In genomic region chr19:56140583-56141415, GRCh38 we compare ENCODE assay signal across 1 cellular context.
TF ChIP-seq lines count a peak whose summit lies in the region.

ZNF444 (plus strand) TSS chr19:56141287; CDS start chr19:56146912, 5,625 bp downstream.

TF ChIP-seq in GM12878, 131 proteins besides CTCF, POLR2A, EP300 and RAD21 (continued from another document and continues in another):
- TF ChIP-seq MLLT1 (IDR thresholded peaks at IDR 0.05): peak; percentile 44
- no peak for TF ChIP-seq STAT3 (IDR thresholded peaks at IDR 0.05; ENCODE audit: low read depth, low read length)
- TF ChIP-seq SP1 (IDR thresholded peaks at IDR 0.05; ENCODE audit: low read depth, low read length): peak; percentile 37
- TF ChIP-seq CREB1 (IDR thresholded peaks at IDR 0.05; ENCODE audit: low read depth): peak; percentile 98
- TF ChIP-seq PKNOX1 (IDR thresholded peaks at IDR 0.05): peak; percentile 81
- no peak for TF ChIP-seq GATAD2B (conservative IDR thresholded peaks at IDR 0.05; ENCODE audit: low read depth)
- TF ChIP-seq SMARCA5 (IDR thresholded peaks at IDR 0.05): no peak
- peak; percentile 100 for TF ChIP-seq IKZF1 (conservative IDR thresholded peaks at IDR 0.05)
- no peak for TF ChIP-seq IKZF2 (IDR thresholded peaks at IDR 0.05)
- peak; percentile 59; the same call in 1 of the 2 replicates for TF ChIP-seq HSF1 (IDR thresholded peaks at IDR 0.05; ENCODE audit: low read depth, low read length)
- peak; percentile 74; the same call in 1 of the 2 replicates for TF ChIP-seq BMI1 (IDR thresholded peaks at IDR 0.05; ENCODE audit: borderline replicate concordance)
- TF ChIP-seq ATF3 (IDR thresholded peaks at IDR 0.05; ENCODE audit: borderline replicate concordance, extremely low read depth, low read depth, low read length): peak; percentile 77; the same call in 1 of the 2 replicates
- peak; percentile 94 for TF ChIP-seq E4F1 (IDR thresholded peaks at IDR 0.05; ENCODE audit: borderline replicate concordance, partially characterized antibody)
- TF ChIP-seq NKRF (conservative IDR thresholded peaks at IDR 0.05): 0 out of 2 replicates have a peak, but pooled peaks have one; percentile 60
- no peak for TF ChIP-seq ZBTB33 (IDR thresholded peaks at IDR 0.05)
- TF ChIP-seq E2F8 (IDR thresholded peaks at IDR 0.05; ENCODE audit: low read depth, partially characterized antibody): peak; percentile 29
- TF ChIP-seq ATF7 (IDR thresholded peaks at IDR 0.05; ENCODE audit: low read depth): peak; percentile 77
- peak; percentile 77 for TF ChIP-seq NBN (IDR thresholded peaks at IDR 0.05)
- peak; percentile 81; the same call in 1 of the 2 replicates for TF ChIP-seq ZBTB40 (IDR thresholded peaks at IDR 0.05; ENCODE audit: borderline replicate concordance)
- peak; percentile 59; the same call in 1 of the 2 replicates for TF ChIP-seq POLR2AphosphoS5 (IDR thresholded peaks at IDR 0.05; ENCODE audit: low read length)
- TF ChIP-seq NR2C1 (IDR thresholded peaks at IDR 0.05): peak; percentile 72
- TF ChIP-seq ZNF207 (IDR thresholded peaks at IDR 0.05; ENCODE audit: borderline replicate concordance): peak; percentile 99
- peak; percentile 96 for TF ChIP-seq CHD2 (IDR thresholded peaks at IDR 0.05; ENCODE audit: borderline replicate concordance, low read depth, low read length)
- peak; percentile 64; the same call in 1 of the 2 replicates for TF ChIP-seq IRF3 (IDR thresholded peaks at IDR 0.05)
- no peak for TF ChIP-seq PAX8 (IDR thresholded peaks at IDR 0.05)
- peak; percentile 63 for TF ChIP-seq BRCA1 (IDR thresholded peaks at IDR 0.05; ENCODE audit: low read depth, low read length)
- peak; percentile 92 for TF ChIP-seq YY1 (IDR thresholded peaks at IDR 0.05; ENCODE audit: low read depth, low read length)
- TF ChIP-seq USF2 (IDR thresholded peaks at IDR 0.05; ENCODE audit: borderline replicate concordance, low read depth, low read length): no peak; the same call in 1 of the 2 replicates
- TF ChIP-seq KDM1A (IDR thresholded peaks at IDR 0.05; ENCODE audit: borderline replicate concordance): no peak
- peak; percentile 86 for TF ChIP-seq RELA (IDR thresholded peaks at IDR 0.05; ENCODE audit: borderline replicate concordance, partially characterized antibody)
- peak; percentile 78 for TF ChIP-seq SREBF1 (IDR thresholded peaks at IDR 0.05; ENCODE audit: low read length)
- TF ChIP-seq HCFC1 (IDR thresholded peaks at IDR 0.05; ENCODE audit: low read length): peak; percentile 99
- no peak for TF ChIP-seq CHD4 (IDR thresholded peaks at IDR 0.05)
- no peak for TF ChIP-seq MTA2 (IDR thresholded peaks at IDR 0.05; ENCODE audit: low read depth)
- peak; percentile 96 for TF ChIP-seq STAT1 (conservative IDR thresholded peaks at IDR 0.05)
- TF ChIP-seq TARDBP (IDR thresholded peaks at IDR 0.05; ENCODE audit: borderline replicate concordance): peak; percentile 95
- peak; percentile 34 for TF ChIP-seq USF1 (IDR thresholded peaks at IDR 0.05; ENCODE audit: borderline replicate concordance, extremely low read length, insufficient read depth, low read depth, low read length)
